Comparison of ENCODE assay signal across 27 cellular contexts in the genomic region with DNA sequence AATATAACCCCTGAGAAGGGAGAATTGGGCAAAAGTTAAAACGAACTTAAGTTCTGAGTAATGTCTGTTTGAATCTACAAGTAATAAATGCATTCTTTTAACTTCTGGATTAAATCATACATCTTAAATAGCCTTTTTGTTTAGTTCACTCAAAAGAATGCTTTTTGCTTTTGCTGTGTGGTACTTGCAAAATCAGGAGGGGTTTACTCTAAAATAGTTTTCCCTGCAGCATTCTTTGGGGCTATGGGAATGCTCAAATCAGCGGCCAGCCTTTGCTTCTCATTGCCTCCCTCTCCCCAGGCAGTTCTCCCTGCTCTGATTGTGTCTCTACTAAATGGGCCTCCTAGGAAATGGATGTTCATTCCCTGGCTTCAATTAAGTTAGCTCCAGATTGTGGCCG. TPM values are rescaled to one million over a fixed set of nuclear protein-coding genes. Genes with fewer than 3 reads are reported as not detected.
DNase-seq lines count a peak whose midpoint lies in the region; ATAC-seq, FAIRE-seq and TF ChIP-seq lines count a peak whose summit lies in the region.
"Had no signal": no experiment of that assay in that cellular context is flagged by ENCODE, and none has a peak within 500 bp of the region (broad histone marks: within the 10 kb centered on the region; RNA-seq: fewer than 3 reads in every experiment).

No MANE protein-coding gene starts in this region.

- H3K9ac ChIP-seq in SK-N-MC (ENCODE audit: insufficient read length) (no peak overlapping the region), smooth muscle cell (ENCODE audit: low read depth) (no peak overlapping the region)
- H3K9ac ChIP-seq: parathyroid adenoma had no signal

- DNase-seq in AG10803 (ENCODE audit: low read depth) (peak; percentile 77), SK-N-MC (ENCODE audit: low read depth, low spot score) (no peak), fibroblast of villous mesenchyme (ENCODE audit: low read depth) (peak; percentile 57), smooth muscle cell (lab: John Stamatoyannopoulos, UW; ENCODE audit: unreplicated experiment) (no peak), HTR-8/SVneo (ENCODE audit: insufficient read length, low spot score) (no peak), NCI-H187 (lab: John Stamatoyannopoulos, UW) (no peak)
- no peak for DNase-seq in stimulated activated CD4-positive, alpha-beta T cell treated with anti-CD3 and anti-CD28 coated beads, Interleukin-4, amount 100 ng/mL, for 4 hours
- DNase-seq: ACHN; activated CD4-positive, alpha-beta T cell treated with anti-CD3 and anti-CD28 coated beads for 48 hours; activated CD8-positive, alpha-beta memory T cell treated with anti-CD3 and anti-CD28 coated beads, Interleukin-2, amount 50 U/mL, for 48 hours; activated effector memory CD4-positive, alpha-beta T cell treated with Interleukin-2 at 50 U/mL for 16 hours; adrenal gland; CD8-positive, alpha-beta memory T cell; DMS79 treated with DMSO at 0.1 percent for 48 hours; effector CD8-positive, alpha-beta T cell; hippocampal formation; lower lobe of right lung; naive B cell; NCI-H2029; T-cell had no signal

- no peak for ATAC-seq in GM18867 (IDR thresholded peaks at IDR 0.05; ENCODE audit: unreplicated experiment)
- ATAC-seq: K562, lower lobe of right lung, T-cell had no signal

- no peaks in the 10 kb centered on the region for H3F3A ChIP-seq in smooth muscle cell (ENCODE audit: low read depth)

- no peak overlapping the region for H2AFZ ChIP-seq in smooth muscle cell (ENCODE audit: low read depth)
- H2AFZ ChIP-seq: parathyroid adenoma had no signal

- H3K27me3 ChIP-seq in smooth muscle cell (ENCODE audit: low read depth): no peaks in the 10 kb centered on the region
- H3K27me3 ChIP-seq: adrenal gland had no signal

- peaks cover 82% of the 10 kb centered on the region for H4K20me1 ChIP-seq in smooth muscle cell (ENCODE audit: low read depth)

- peaks cover 19% of the 10 kb centered on the region for H3K4me1 ChIP-seq in smooth muscle cell (ENCODE audit: low read depth)

- 48% methylated on average over 3 of the region's 3 CpGs for WGBS in smooth muscle cell (ENCODE audit: low lambda C conversion rate)

- no peak for FAIRE-seq in HTR-8/SVneo (lab: Jason Lieb, UNC)
- FAIRE-seq: islet of Langerhans, K562 had no signal

- peaks cover 81% of the 10 kb centered on the region for H3K79me2 ChIP-seq in smooth muscle cell (ENCODE audit: low read depth)

- no peaks in the 10 kb centered on the region for H3K36me3 ChIP-seq in SK-N-MC (ENCODE audit: insufficient read depth, low read length)
- H3K36me3 ChIP-seq in smooth muscle cell (ENCODE audit: low read depth): no peaks in the 10 kb centered on the region
- H3K36me3 ChIP-seq: adrenal gland, lower lobe of right lung had no signal

- H3K4me3 ChIP-seq in AG10803 (ENCODE audit: low read length) (no peak overlapping the region), SK-N-MC (0 out of 2 replicates have a peak overlapping the region, but pooled peaks have one; percentile 0), fibroblast of villous mesenchyme (ENCODE audit: low read depth, low read length) (no peak overlapping the region), smooth muscle cell (no peak overlapping the region)
- H3K4me3 ChIP-seq: adrenal gland, K562, lower lobe of right lung had no signal

- no peak for TF ChIP-seq CTCF in AG10803 (conservative IDR thresholded peaks at IDR 0.05; ENCODE audit: low read length)
- no peak for TF ChIP-seq CTCF in fibroblast of villous mesenchyme (IDR thresholded peaks at IDR 0.05; ENCODE audit: insufficient read depth, low read depth, low read length)
- no peak for TF ChIP-seq CTCF in smooth muscle cell (IDR thresholded peaks at IDR 0.05; ENCODE audit: borderline replicate concordance, insufficient read depth, poor library complexity, severe bottlenecking)

- H3K27ac ChIP-seq in SK-N-MC (peak overlapping the region; percentile 45), smooth muscle cell (ENCODE audit: low read depth) (peak overlapping the region; percentile 22)
- H3K27ac ChIP-seq: lower lobe of right lung, parathyroid adenoma had no signal

- H3K4me2 ChIP-seq in smooth muscle cell: no peak overlapping the region

- no peaks in the 10 kb centered on the region for H3K9me3 ChIP-seq in SK-N-MC (ENCODE audit: low read depth, low read length)
- H3K9me3 ChIP-seq in smooth muscle cell (replicated peaks; ENCODE audit: low read depth): no peaks in the 10 kb centered on the region
- H3K9me3 ChIP-seq: adrenal gland, lower lobe of right lung had no signal

RNA-seq across cellular contexts. Expression of a gene that starts 4.3 kb away (rescaled TPM):
- 39.9 and 41.5 TPM in 2 replicates for total RNA-seq in fibroblast of villous mesenchyme
- 39.4 and 40.6 TPM in 2 replicates for total RNA-seq in smooth muscle cell
- 33.7 and 40.0 TPM in 2 replicates for polyA plus RNA-seq in smooth muscle cell

RNA-seq across cellular contexts. Expression of a gene that starts 17.9 kb away (rescaled TPM):
- 28.3 and 38.0 TPM in 2 replicates for total RNA-seq in fibroblast of villous mesenchyme
- 20.5 and 22.6 TPM in 2 replicates for total RNA-seq in smooth muscle cell
- 23.4 and 29.7 TPM in 2 replicates for polyA plus RNA-seq in smooth muscle cell

RNA-seq across cellular contexts. Expression of a gene that starts 18.0 kb away (rescaled TPM):
- total RNA-seq in fibroblast of villous mesenchyme (16.4 and 17.7 TPM in 2 replicates), smooth muscle cell (2.3 and 3.7 TPM in 2 replicates)
- 8.1 and 9.6 TPM in 2 replicates for polyA plus RNA-seq in smooth muscle cell

RNA-seq across cellular contexts. Expression of a gene that starts 38.1 kb away (rescaled TPM):
- not detected in 2 replicates for total RNA-seq in fibroblast of villous mesenchyme
- not detected in 2 replicates for total RNA-seq in smooth muscle cell
- 0.14 TPM in 1 of 2 replicates, not detected in the other for polyA plus RNA-seq in smooth muscle cell
- total RNA-seq: adrenal gland; cardiac septum; CD8-positive, alpha-beta memory T cell; K562; lower lobe of right lung; NCI-H460; T-cell; ureter had no signal
- polyA plus RNA-seq: adrenal gland; CD8-positive, alpha-beta memory T cell; K562 had no signal

Comparison
In these comparisons a context has a peak if more than half of its experiments do, and no peak if none do; other contexts are left out.
1. DNase-seq: peak in AG10803 (single experiment) and fibroblast of villous mesenchyme (single experiment); none in SK-N-MC (single experiment), smooth muscle cell (single experiment), HTR-8/SVneo (single experiment), stimulated activated CD4-positive, alpha-beta T cell treated with anti-CD3 and anti-CD28 coated beads, Interleukin-4, amount 100 ng/mL, for 4 hours (0 of 2) and NCI-H187 (0 of 2).